In the genomic region with DNA sequence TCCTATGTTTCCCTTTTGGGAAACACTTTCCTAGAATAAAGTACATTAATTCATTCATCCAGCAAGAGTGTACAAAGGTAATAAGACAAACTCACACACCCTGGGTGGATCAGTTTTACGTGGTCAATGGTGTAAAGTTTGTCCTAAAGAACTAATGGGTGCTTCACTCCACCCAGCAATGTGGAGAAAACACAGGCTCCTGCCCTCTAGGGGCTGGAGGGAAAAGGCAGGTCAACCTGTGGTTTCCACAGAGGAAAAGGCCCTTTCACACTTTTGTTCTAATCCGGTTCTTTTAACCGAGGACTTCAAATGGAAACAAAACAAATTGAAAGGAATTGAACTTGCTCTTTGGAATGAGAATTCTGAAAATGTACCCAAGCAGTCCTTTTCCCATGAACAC, we compare ENCODE assay signal across 12 cellular contexts.
DNase-seq lines count a peak whose midpoint lies in the region; ATAC-seq, FAIRE-seq and TF ChIP-seq lines count a peak whose summit lies in the region.
"Had no signal": no experiment of that assay in that cellular context is flagged by ENCODE, and none has a peak within 500 bp of the region (broad histone marks: within the 10 kb centered on the region; RNA-seq: fewer than 3 reads in every experiment).

No MANE protein-coding gene starts in this region.

- no peak for ATAC-seq in HG03196 (IDR thresholded peaks at IDR 0.05; ENCODE audit: unreplicated experiment)
- ATAC-seq in GM18502 (IDR thresholded peaks at IDR 0.05; ENCODE audit: poor library complexity, unreplicated experiment): no peak

- no peak for DNase-seq in GM06990 (ENCODE audit: extremely low read depth, insufficient read length)
- peak; percentile 20 for DNase-seq in HT-29 (ENCODE audit: low spot score)
- DNase-seq in astrocyte (ENCODE audit: low read depth): no peak
- no peak for DNase-seq in kidney epithelial cell (ENCODE audit: low read depth)
- no peak for DNase-seq in COR-L47 (lab: John Stamatoyannopoulos, UW)
- DNase-seq: activated CD4-positive, CD25-positive, alpha-beta regulatory T cell treated with anti-CD3 and anti-CD28 coated beads, Interleukin-2, amount 50 U/mL, for 72 hours; glutamatergic neuron; NCI-H1436 had no signal

- H3K4me3 Mint-ChIP-seq in astrocyte (ENCODE audit: unreplicated experiment): no peak overlapping the region
- H3K4me3 Mint-ChIP-seq: activated T-helper 1 cell treated with anti-CD3 and anti-CD28 coated beads, Interleukin-12 subunit alpha, Interleukin-12 subunit beta, Interleukin-2, Interleukin-4 antibody, amounts not matched to agents 30 ng/mL and 10 ng/mL and 1 ng/mL, durations not matched to agents 14 hours and 24 hours and 36 hours had no signal

- H3K4me1 ChIP-seq in astrocyte (ENCODE audit: insufficient read depth, low read length): no peaks in the 10 kb centered on the region

- no peaks in the 10 kb centered on the region for H3K4me1 Mint-ChIP-seq in astrocyte (ENCODE audit: low read depth, unreplicated experiment)

- no peak for FAIRE-seq in astrocyte (lab: Jason Lieb, UNC)

- no peak overlapping the region for H3K9ac ChIP-seq in astrocyte (ENCODE audit: low read length)

- no peak overlapping the region for H3K4me2 ChIP-seq in astrocyte (ENCODE audit: low read length)

- H3K79me2 ChIP-seq in astrocyte (ENCODE audit: insufficient read depth, low read length): no peaks in the 10 kb centered on the region

- no peaks in the 10 kb centered on the region for H4K20me1 ChIP-seq in astrocyte (ENCODE audit: insufficient read depth, low read length)

- no peak overlapping the region for H3K4me3 ChIP-seq in GM06990 (replicated peaks; ENCODE audit: low read depth, low read length)
- no peak overlapping the region for H3K4me3 ChIP-seq in astrocyte (ENCODE audit: insufficient read depth, low read depth, low read length)
- H3K4me3 ChIP-seq in kidney epithelial cell (ENCODE audit: low read depth, low read length): no peak overlapping the region

- H3K27ac ChIP-seq in astrocyte (ENCODE audit: low read depth, low read length): no peak overlapping the region
- H3K27ac ChIP-seq: RWPE1 had no signal

- H3K27me3 Mint-ChIP-seq in astrocyte (ENCODE audit: low read depth, unreplicated experiment): peaks cover 18% of the 10 kb centered on the region

- H2AFZ ChIP-seq in astrocyte (ENCODE audit: low read depth, low read length): no peak overlapping the region

- H3K36me3 ChIP-seq in GM06990 (ENCODE audit: control insufficient read depth, insufficient read depth, low read length) (no peaks in the 10 kb centered on the region), astrocyte (ENCODE audit: insufficient read depth, low read length) (no peaks in the 10 kb centered on the region), kidney epithelial cell (ENCODE audit: control insufficient read depth, insufficient read depth, low read length) (no peaks in the 10 kb centered on the region)

- TF ChIP-seq CTCF in GM06990 (IDR thresholded peaks at IDR 0.05; ENCODE audit: insufficient read depth, low read length, poor library complexity, severe bottlenecking): peak; percentile 48
- TF ChIP-seq CTCF in astrocyte (IDR thresholded peaks at IDR 0.05; ENCODE audit: insufficient read depth, low read depth, low read length): peak; percentile 10
- peak; percentile 35 for TF ChIP-seq CTCF in kidney epithelial cell (IDR thresholded peaks at IDR 0.05; ENCODE audit: insufficient read depth, low read length, poor library complexity, severe bottlenecking)

- no peaks in the 10 kb centered on the region; the same call in 1 of the 2 replicates for H3K27me3 ChIP-seq in GM06990 (replicated peaks; ENCODE audit: control insufficient read depth, insufficient read depth, low read length)
- peaks cover 4% of the 10 kb centered on the region for H3K27me3 ChIP-seq in astrocyte (ENCODE audit: insufficient read depth, low read length)
- H3K27me3 ChIP-seq in kidney epithelial cell (ENCODE audit: control insufficient read depth, insufficient read depth, low read length): peaks cover 2% of the 10 kb centered on the region

- H3K27ac Mint-ChIP-seq in astrocyte (ENCODE audit: unreplicated experiment): no peak overlapping the region
- H3K27ac Mint-ChIP-seq: activated T-helper 1 cell treated with anti-CD3 and anti-CD28 coated beads, Interleukin-12 subunit alpha, Interleukin-12 subunit beta, Interleukin-2, Interleukin-4 antibody, amounts not matched to agents 30 ng/mL and 10 ng/mL and 1 ng/mL, durations not matched to agents 14 hours and 24 hours and 36 hours had no signal

- H3K36me3 Mint-ChIP-seq in astrocyte (ENCODE audit: low read depth, unreplicated experiment): no peaks in the 10 kb centered on the region

- no peaks in the 10 kb centered on the region for H3K9me3 ChIP-seq in astrocyte (ENCODE audit: insufficient read depth, low read depth, low read length)

- H3K9me3 Mint-ChIP-seq in astrocyte (ENCODE audit: unreplicated experiment): peaks cover 4% of the 10 kb centered on the region
- H3K9me3 Mint-ChIP-seq: activated T-helper 1 cell treated with anti-CD3 and anti-CD28 coated beads, Interleukin-12 subunit alpha, Interleukin-12 subunit beta, Interleukin-2, Interleukin-4 antibody, amounts not matched to agents 30 ng/mL and 10 ng/mL and 1 ng/mL, durations not matched to agents 14 hours and 24 hours and 36 hours had no signal
